ENCODE assay signal across 1 cellular context in the genomic region with DNA sequence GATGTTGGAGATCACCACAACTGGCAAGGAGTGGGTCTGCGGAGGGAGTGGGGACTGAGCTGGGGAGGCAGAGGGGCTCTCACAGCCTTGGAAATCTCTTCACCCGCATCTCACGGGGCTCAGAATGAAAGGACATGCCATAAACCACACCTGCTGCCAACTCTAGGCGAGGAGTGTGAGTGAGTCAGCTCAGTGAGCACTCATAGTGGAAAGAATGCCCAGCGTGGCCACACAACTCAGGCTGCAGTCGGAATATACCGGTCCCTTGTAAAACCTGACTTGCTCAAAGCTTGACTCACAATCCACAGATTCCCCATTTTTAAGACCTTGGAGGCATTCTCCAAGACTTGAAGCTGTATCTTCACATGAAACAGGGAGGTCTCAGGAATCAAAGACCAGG.
A peak's percentile ranks its signal among the peaks of the same experiment; 100 is the strongest.
TF ChIP-seq lines count a peak whose summit lies in the region.

No MANE protein-coding gene starts in this region.

TF ChIP-seq in HCT116, 20 proteins besides CTCF, POLR2A, EP300 and RAD21 (continued from another document):
- TF ChIP-seq, protein P1, sequence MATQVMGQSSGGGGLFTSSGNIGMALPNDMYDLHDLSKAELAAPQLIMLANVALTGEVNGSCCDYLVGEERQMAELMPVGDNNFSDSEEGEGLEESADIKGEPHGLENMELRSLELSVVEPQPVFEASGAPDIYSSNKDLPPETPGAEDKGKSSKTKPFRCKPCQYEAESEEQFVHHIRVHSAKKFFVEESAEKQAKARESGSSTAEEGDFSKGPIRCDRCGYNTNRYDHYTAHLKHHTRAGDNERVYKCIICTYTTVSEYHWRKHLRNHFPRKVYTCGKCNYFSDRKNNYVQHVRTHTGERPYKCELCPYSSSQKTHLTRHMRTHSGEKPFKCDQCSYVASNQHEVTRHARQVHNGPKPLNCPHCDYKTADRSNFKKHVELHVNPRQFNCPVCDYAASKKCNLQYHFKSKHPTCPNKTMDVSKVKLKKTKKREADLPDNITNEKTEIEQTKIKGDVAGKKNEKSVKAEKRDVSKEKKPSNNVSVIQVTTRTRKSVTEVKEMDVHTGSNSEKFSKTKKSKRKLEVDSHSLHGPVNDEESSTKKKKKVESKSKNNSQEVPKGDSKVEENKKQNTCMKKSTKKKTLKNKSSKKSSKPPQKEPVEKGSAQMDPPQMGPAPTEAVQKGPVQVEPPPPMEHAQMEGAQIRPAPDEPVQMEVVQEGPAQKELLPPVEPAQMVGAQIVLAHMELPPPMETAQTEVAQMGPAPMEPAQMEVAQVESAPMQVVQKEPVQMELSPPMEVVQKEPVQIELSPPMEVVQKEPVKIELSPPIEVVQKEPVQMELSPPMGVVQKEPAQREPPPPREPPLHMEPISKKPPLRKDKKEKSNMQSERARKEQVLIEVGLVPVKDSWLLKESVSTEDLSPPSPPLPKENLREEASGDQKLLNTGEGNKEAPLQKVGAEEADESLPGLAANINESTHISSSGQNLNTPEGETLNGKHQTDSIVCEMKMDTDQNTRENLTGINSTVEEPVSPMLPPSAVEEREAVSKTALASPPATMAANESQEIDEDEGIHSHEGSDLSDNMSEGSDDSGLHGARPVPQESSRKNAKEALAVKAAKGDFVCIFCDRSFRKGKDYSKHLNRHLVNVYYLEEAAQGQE (IDR thresholded peaks at IDR 0.05; ENCODE audit: low read depth): no peak
- no peak for TF ChIP-seq SIN3A (IDR thresholded peaks at IDR 0.05; ENCODE audit: low read depth)
- TF ChIP-seq EZH2 (IDR thresholded peaks at IDR 0.05): no peak
- no peak for TF ChIP-seq SRF (IDR thresholded peaks at IDR 0.05; ENCODE audit: low read depth)
- no peak for TF ChIP-seq YY1 (IDR thresholded peaks at IDR 0.05; ENCODE audit: extremely low read depth, insufficient replicate concordance, low read depth, low read length)
- peak; percentile 45; the same call in 1 of the 2 replicates for TF ChIP-seq POLR2AphosphoS5 (IDR thresholded peaks at IDR 0.05; ENCODE audit: low read depth, low read length)
- TF ChIP-seq, protein P2, sequence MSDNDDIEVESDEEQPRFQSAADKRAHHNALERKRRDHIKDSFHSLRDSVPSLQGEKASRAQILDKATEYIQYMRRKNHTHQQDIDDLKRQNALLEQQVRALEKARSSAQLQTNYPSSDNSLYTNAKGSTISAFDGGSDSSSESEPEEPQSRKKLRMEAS (IDR thresholded peaks at IDR 0.05): peak; percentile 70
- no peak for TF ChIP-seq ZFX (IDR thresholded peaks at IDR 0.05)
- no peak for TF ChIP-seq ELF1 (IDR thresholded peaks at IDR 0.05; ENCODE audit: borderline replicate concordance, low read depth)
TF ChIP-seq in HCT116: peak in this region for 7.
